Comparison of ENCODE assay signal across 13 cellular contexts in the genomic region with DNA sequence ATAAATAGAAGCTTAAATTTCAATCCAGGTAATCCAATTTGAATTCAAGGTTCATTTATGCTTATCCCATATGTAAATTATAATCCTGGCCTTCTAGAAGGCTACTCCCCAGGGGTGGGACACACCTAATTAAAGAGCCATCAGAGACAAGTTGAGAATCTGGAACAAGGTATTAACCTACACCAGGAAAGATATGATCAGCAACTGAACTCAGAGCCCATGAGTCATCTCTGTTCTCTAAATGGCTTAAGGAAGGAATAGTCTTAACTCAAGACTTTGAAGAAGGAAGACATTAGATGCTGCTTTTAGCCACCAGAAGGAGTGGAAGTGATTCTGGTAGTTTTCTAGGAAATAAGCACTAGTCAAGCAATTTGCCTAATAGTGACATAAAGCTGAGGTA.
"Had no signal": no experiment of that assay in that cellular context is flagged by ENCODE, and none has a peak within 500 bp of the region (broad histone marks: within the 10 kb centered on the region; RNA-seq: fewer than 3 reads in every experiment).

No MANE protein-coding gene starts in this region.

- ATAC-seq: activated CD4-positive, CD25-positive, alpha-beta regulatory T cell treated with anti-CD3 and anti-CD28 coated beads, Interleukin-2, amount 50 U/mL, for 24 hours; activated naive CD8-positive, alpha-beta T cell treated with anti-CD3 and anti-CD28 coated beads, Interleukin-2, amount 50 U/mL, for 24 hours; gastroesophageal sphincter; T-helper 17 cell; upper lobe of right lung had no signal

- H3K9me3 ChIP-seq: gastroesophageal sphincter, upper lobe of right lung had no signal

- H3K27ac ChIP-seq: coronary artery, gastroesophageal sphincter, upper lobe of right lung had no signal

- H3K36me3 ChIP-seq: upper lobe of right lung had no signal

- H3K4me1 ChIP-seq: gastroesophageal sphincter, upper lobe of right lung had no signal

- H3K27me3 ChIP-seq: gastroesophageal sphincter, upper lobe of right lung had no signal

- H3K4me3 ChIP-seq: coronary artery, gastroesophageal sphincter, upper lobe of right lung had no signal

- DNase-seq: activated CD4-positive, alpha-beta T cell treated with anti-CD3 and anti-CD28 coated beads, Interleukin-2, amount 50 U/mL, for 4 hours; activated naive CD8-positive, alpha-beta T cell treated with anti-CD3 and anti-CD28 coated beads, Interleukin-2, amount 50 U/mL, for 24 hours; activated T-cell treated with anti-CD3 and anti-CD28 coated beads, Interleukin-2, amount 50 U/mL, for 48 hours; caudate nucleus; effector CD4-positive, alpha-beta T cell; kidney; stimulated activated CD4-positive, alpha-beta T cell treated with anti-CD3 and anti-CD28 coated beads, Interleukin-15, amount 100 ng/mL, for 24 hours; stimulated activated CD4-positive, alpha-beta T cell treated with anti-CD3 and anti-CD28 coated beads, Interleukin-4, amount 100 ng/mL, for 24 hours; T-helper 17 cell; upper lobe of right lung had no signal
